In genomic region chr1:228794173-228794572, GRCh38 we compare ENCODE assay signal across 10 cellular contexts. TPM values are rescaled to one million over a fixed set of nuclear protein-coding genes. Genes with fewer than 3 reads are reported as not detected.
A peak's percentile ranks its signal among the peaks of the same experiment; 100 is the strongest.
DNase-seq lines count a peak whose midpoint lies in the region; ATAC-seq and TF ChIP-seq lines count a peak whose summit lies in the region.
"Had no signal": no experiment of that assay in that cellular context is flagged by ENCODE, and none has a peak within 500 bp of the region (broad histone marks: within the 10 kb centered on the region; RNA-seq: fewer than 3 reads in every experiment).

No MANE protein-coding gene starts in this region.

- H3K27me3 Mint-ChIP-seq in T-helper 2 cell treated with Interferon-gamma antibody and Interleukin-4, amounts not matched to agents 5 μg/mL and 100 μg/mL, for 36 hours (ENCODE audit: low read depth), result no peaks in the 10 kb centered on the region
- H3K27me3 Mint-ChIP-seq in progenitor cell of endocrine pancreas, result no peaks in the 10 kb centered on the region

- H3K36me3 Mint-ChIP-seq in T-helper 2 cell treated with Interferon-gamma antibody and Interleukin-4, amounts not matched to agents 5 μg/mL and 100 μg/mL, for 36 hours (ENCODE audit: low read depth), result peaks cover 2% of the 10 kb centered on the region
- H3K36me3 Mint-ChIP-seq in progenitor cell of endocrine pancreas (ENCODE audit: insufficient read depth), result no peaks in the 10 kb centered on the region
- H3K36me3 Mint-ChIP-seq: brain had no signal

- TF ChIP-seq CTCF in progenitor cell of endocrine pancreas (IDR thresholded peaks at IDR 0.05; ENCODE audit: unreplicated experiment), result no peak

- peak; percentile 52 for ATAC-seq in HG02678 (IDR thresholded peaks at IDR 0.05; ENCODE audit: unreplicated experiment)

- peaks cover 7% of the 10 kb centered on the region for H3K9me3 Mint-ChIP-seq in T-helper 2 cell treated with Interferon-gamma antibody and Interleukin-4, amounts not matched to agents 5 μg/mL and 100 μg/mL, for 36 hours
- H3K9me3 Mint-ChIP-seq in progenitor cell of endocrine pancreas (ENCODE audit: low read depth), result no peaks in the 10 kb centered on the region
- H3K9me3 Mint-ChIP-seq: brain, nephron had no signal

- no peak overlapping the region for H3K27ac Mint-ChIP-seq in T-helper 2 cell treated with Interferon-gamma antibody and Interleukin-4, amounts not matched to agents 5 μg/mL and 100 μg/mL, for 36 hours
- H3K27ac Mint-ChIP-seq in progenitor cell of endocrine pancreas, result no peak overlapping the region
- H3K27ac Mint-ChIP-seq: brain, nephron had no signal

- peak; percentile 63 for DNase-seq in activated CD4-positive, alpha-beta T cell treated with anti-CD3 and anti-CD28 coated beads for 48 hours
- DNase-seq in activated CD4-positive, alpha-beta T cell treated with anti-CD3 and anti-CD28 coated beads for 4 hours, result no peak
- peak; percentile 57 for DNase-seq in T-helper 2 cell treated with Interferon-gamma antibody and Interleukin-4, amounts not matched to agents 5 μg/mL and 100 μg/mL, for 36 hours (ENCODE audit: low spot score)
- peak; percentile 29 for DNase-seq in stimulated activated CD4-positive, alpha-beta T cell treated with anti-CD3 and anti-CD28 coated beads, Interleukin-4, amount 100 ng/mL, for 24 hours
- no peak for DNase-seq in AG08396 (ENCODE audit: low spot score)
- no peak for DNase-seq in progenitor cell of endocrine pancreas (ENCODE audit: low spot score, unreplicated experiment)
- no peak for DNase-seq in NAMALWA (ENCODE audit: low spot score)

- H3K4me1 Mint-ChIP-seq in T-helper 2 cell treated with Interferon-gamma antibody and Interleukin-4, amounts not matched to agents 5 μg/mL and 100 μg/mL, for 36 hours (ENCODE audit: low read depth), result peaks cover 24% of the 10 kb centered on the region
- H3K4me1 Mint-ChIP-seq in progenitor cell of endocrine pancreas (ENCODE audit: low read depth), result peaks cover 9% of the 10 kb centered on the region

- H3K4me3 Mint-ChIP-seq in T-helper 2 cell treated with Interferon-gamma antibody and Interleukin-4, amounts not matched to agents 5 μg/mL and 100 μg/mL, for 36 hours, result no peak overlapping the region
- H3K4me3 Mint-ChIP-seq in progenitor cell of endocrine pancreas (ENCODE audit: low read depth), result no peak overlapping the region
- H3K4me3 Mint-ChIP-seq: brain, nephron had no signal

RNA-seq across cellular contexts. Expression of gene RHOU, which starts 58.9 kb away (rescaled TPM):
- 54.4 and 56.3 TPM in 2 replicates for total RNA-seq in progenitor cell of endocrine pancreas

Comparison
In these comparisons a context has a peak if more than half of its experiments do, and no peak if none do; other contexts are left out.
1. DNase-seq: peak in activated CD4-positive, alpha-beta T cell treated with anti-CD3 and anti-CD28 coated beads for 48 hours (single experiment), T-helper 2 cell treated with Interferon-gamma antibody and Interleukin-4, amounts not matched to agents 5 μg/mL and 100 μg/mL, for 36 hours (single experiment) and stimulated activated CD4-positive, alpha-beta T cell treated with anti-CD3 and anti-CD28 coated beads, Interleukin-4, amount 100 ng/mL, for 24 hours (single experiment); none in activated CD4-positive, alpha-beta T cell treated with anti-CD3 and anti-CD28 coated beads for 4 hours (0 of 2), AG08396 (single experiment), progenitor cell of endocrine pancreas (single experiment) and NAMALWA (single experiment).